ENCODE assay signal across 9 cellular contexts in genomic region chr9:126316085-126316655, GRCh38. TPM values are rescaled to one million over a fixed set of nuclear protein-coding genes. Genes with fewer than 3 reads are reported as not detected.
"Had no signal": no experiment of that assay in that cellular context is flagged by ENCODE, and none has a peak within 500 bp of the region (broad histone marks: within the 10 kb centered on the region; RNA-seq: fewer than 3 reads in every experiment).

No MANE protein-coding gene starts in this region.

- H3K4me3 ChIP-seq: HAP-1, K562 had no signal

- ATAC-seq: HCT116, K562 had no signal

- H3K4me1 ChIP-seq: HAP-1 had no signal

- H3K27ac ChIP-seq: HL-60 had no signal

- H3K36me3 ChIP-seq: HAP-1 had no signal

- H3K9me3 ChIP-seq: HAP-1 had no signal

- DNase-seq: GOT3, H7, HFFc6, IMR-90, KG1 had no signal

RNA-seq across cellular contexts. Expression of gene MVB12B, which starts 10.5 kb away (rescaled TPM):
- total RNA-seq: K562 had no signal
- polyA plus RNA-seq: K562 had no signal
